ENCODE assay signal across 8 cellular contexts in the genomic region with DNA sequence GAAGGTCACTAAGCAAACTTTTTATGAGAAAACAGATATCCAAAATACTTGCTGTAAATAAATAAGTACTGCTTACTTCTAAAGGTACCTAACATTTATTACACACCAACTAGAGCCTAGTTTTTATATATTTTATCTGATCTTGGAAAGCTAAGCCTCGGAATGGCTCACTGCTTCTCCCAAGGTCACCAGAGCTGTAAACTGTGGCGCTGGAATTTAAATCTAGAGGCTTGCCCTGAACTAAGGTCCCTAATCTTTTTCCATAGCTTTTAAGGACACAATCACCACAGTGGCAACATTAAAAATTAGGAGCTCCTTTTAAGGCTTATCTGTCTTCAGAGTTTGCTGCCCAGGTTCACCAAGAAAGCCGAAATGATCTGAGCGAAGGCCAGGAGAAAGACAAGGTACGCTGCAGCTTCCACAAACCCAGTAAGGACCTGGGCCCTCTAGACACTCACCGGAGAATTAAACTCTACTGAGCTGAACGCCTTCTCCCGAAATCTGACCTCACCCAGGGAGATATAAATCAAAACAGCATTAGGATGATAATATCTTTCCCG. TPM values are rescaled to one million over a fixed set of nuclear protein-coding genes. Genes with fewer than 3 reads are reported as not detected.
DNase-seq lines count a peak whose midpoint lies in the region; ATAC-seq and TF ChIP-seq lines count a peak whose summit lies in the region.

No MANE protein-coding gene starts in this region.

- peak overlapping the region; percentile 83 for H2AFZ ChIP-seq in neural progenitor cell (replicated peaks)

- in situ Hi-C loops in SK-MEL-5 (cut with HindIII; ENCODE audit: low pct_unique_long_range_greater_than_20kb, low sequenced_read_pairs) (no loop called here), GM13977 (cut with MboI; ENCODE audit: low pct_unique_long_range_greater_than_20kb, low sequenced_read_pairs, unreplicated experiment) (loop anchor here (10.0 kb wide), 1 partner anchor 132 kb away; a partner anchor contains a TSS)

- ATAC-seq in HG02642 (IDR thresholded peaks at IDR 0.05; ENCODE audit: poor library complexity, unreplicated experiment): peak; percentile 26
- no peak for ATAC-seq in HG03039 (IDR thresholded peaks at IDR 0.05; ENCODE audit: unreplicated experiment)

- peak overlapping the region; percentile 95 for H3K27ac Mint-ChIP-seq in neural progenitor cell

- H3K9ac ChIP-seq in neural progenitor cell: peak overlapping the region; percentile 53

- peaks cover 22% of the 10 kb centered on the region for H3K4me1 Mint-ChIP-seq in neural progenitor cell

- H3K4me3 Mint-ChIP-seq in neural progenitor cell: peak overlapping the region; percentile 97

- peak; percentile 13 for DNase-seq in GM12865 (ENCODE audit: low read depth)
- peak; percentile 9 for DNase-seq in SK-MEL-5 (ENCODE audit: low read depth, low spot score)
- DNase-seq in fibroblast of mammary gland (ENCODE audit: low read depth): no peak
- DNase-seq in neural progenitor cell (ENCODE audit: low spot score): peak; percentile 22
- DNase-seq in stimulated activated CD4-positive, alpha-beta T cell treated with anti-CD3 and anti-CD28 coated beads, Interleukin-4, amount 100 ng/mL, for 24 hours: no peak
- no peak for DNase-seq in GM13977 (ENCODE audit: low spot score)

- peaks cover 41% of the 10 kb centered on the region for H4K20me1 ChIP-seq in neural progenitor cell (ENCODE audit: low read depth)

- H3K4me1 ChIP-seq in neural progenitor cell: peaks cover 10% of the 10 kb centered on the region

- no peaks in the 10 kb centered on the region for H3K9me3 Mint-ChIP-seq in neural progenitor cell

- peak overlapping the region; percentile 100 for H3K4me3 ChIP-seq in GM12865 (ENCODE audit: low read depth, low read length)
- peak overlapping the region; percentile 95 for H3K4me3 ChIP-seq in fibroblast of mammary gland (ENCODE audit: control insufficient read depth, low read depth, low read length)
- H3K4me3 ChIP-seq in neural progenitor cell: peak overlapping the region; percentile 85

- peaks cover 5% of the 10 kb centered on the region for H3K27me3 Mint-ChIP-seq in neural progenitor cell (ENCODE audit: insufficient read depth, low read depth)

- peaks cover 1% of the 10 kb centered on the region for H3K36me3 Mint-ChIP-seq in neural progenitor cell

- H3K27ac ChIP-seq in neural progenitor cell: peak overlapping the region; percentile 64

- TF ChIP-seq CTCF in GM12865 (IDR thresholded peaks at IDR 0.05; ENCODE audit: insufficient read depth, low read depth, low read length, missing control alignments) (no peak), fibroblast of mammary gland (conservative IDR thresholded peaks at IDR 0.05; ENCODE audit: control insufficient read depth, insufficient read depth, low read depth, low read length) (no peak), neural progenitor cell (IDR thresholded peaks at IDR 0.05) (no peak), GM13977 (IDR thresholded peaks at IDR 0.05; ENCODE audit: extremely low read depth, insufficient read depth, missing control alignments) (no peak)

- peaks cover 33% of the 10 kb centered on the region for H3F3A ChIP-seq in neural progenitor cell (ENCODE audit: low read depth)

- H3K9me3 ChIP-seq in neural progenitor cell (ENCODE audit: low read depth): no peaks in the 10 kb centered on the region

- H3K79me2 ChIP-seq in neural progenitor cell (ENCODE audit: low read depth): peaks cover 62% of the 10 kb centered on the region

- H3K36me3 ChIP-seq in neural progenitor cell: no peaks in the 10 kb centered on the region

- H3K4me2 ChIP-seq in neural progenitor cell: peak overlapping the region; percentile 98

- no peaks in the 10 kb centered on the region for H3K27me3 ChIP-seq in neural progenitor cell

RNA-seq across cellular contexts. Expression of a gene that starts 0.6 kb away (rescaled TPM):
- total RNA-seq in SK-MEL-5 (2014; rRNA removed; shearing (Covaris generic)): 81.2 and 82.5 TPM in 2 replicates
- 48.3 and 53.1 TPM in 2 replicates for polyA plus RNA-seq in SK-MEL-5 (2015; cell fraction: cytosol; rRNA removed)
- polyA plus RNA-seq in SK-MEL-5 (2015; cell fraction: nucleus; rRNA removed): 75.8 and 148 TPM in 2 replicates
- 218 and 279 TPM in 2 replicates for total RNA-seq in neural progenitor cell (ENCODE audit: low replicate concordance)

RNA-seq across cellular contexts. Expression of a gene that starts 11.0 kb away (rescaled TPM):
- total RNA-seq in SK-MEL-5 (2014; rRNA removed; shearing (Covaris generic)): 9.2 and 13.2 TPM in 2 replicates
- polyA plus RNA-seq in SK-MEL-5 (2015; cell fraction: cytosol; rRNA removed): 17.4 and 21.2 TPM in 2 replicates
- polyA plus RNA-seq in SK-MEL-5 (2015; cell fraction: nucleus; rRNA removed): 71.5 and 106 TPM in 2 replicates
- 33.2 and 47.2 TPM in 2 replicates for total RNA-seq in neural progenitor cell (ENCODE audit: low replicate concordance)

RNA-seq across cellular contexts. Expression of a gene that starts 26.7 kb away (rescaled TPM):
- 23.3 and 23.9 TPM in 2 replicates for total RNA-seq in SK-MEL-5 (2014; rRNA removed; shearing (Covaris generic))
- 10.1 and 13.1 TPM in 2 replicates for polyA plus RNA-seq in SK-MEL-5 (2015; cell fraction: cytosol; rRNA removed)
- 16.3 and 16.7 TPM in 2 replicates for polyA plus RNA-seq in SK-MEL-5 (2015; cell fraction: nucleus; rRNA removed)
- 15.1 and 15.3 TPM in 2 replicates for total RNA-seq in neural progenitor cell (ENCODE audit: low replicate concordance)

Comparison
In these comparisons a context has a peak if more than half of its experiments do, and no peak if none do; other contexts are left out.
1. DNase-seq: peak in GM12865 (single experiment), SK-MEL-5 (single experiment) and neural progenitor cell (single experiment); none in fibroblast of mammary gland (single experiment), stimulated activated CD4-positive, alpha-beta T cell treated with anti-CD3 and anti-CD28 coated beads, Interleukin-4, amount 100 ng/mL, for 24 hours (single experiment) and GM13977 (single experiment).
2. Peak in every context shown above with its lines, with median percentiles within 50 percentile points of each other: H3K4me3 ChIP-seq.